13 cellular contexts compared by ENCODE assay signal in genomic region chr2:237557633-237558015, GRCh38. TPM values are rescaled to one million over a fixed set of nuclear protein-coding genes. Genes with fewer than 3 reads are reported as not detected.
DNase-seq lines count a peak whose midpoint lies in the region; ATAC-seq, FAIRE-seq and TF ChIP-seq lines count a peak whose summit lies in the region.
"Had no signal": no experiment of that assay in that cellular context is flagged by ENCODE, and none has a peak within 500 bp of the region (broad histone marks: within the 10 kb centered on the region; RNA-seq: fewer than 3 reads in every experiment).

No MANE protein-coding gene starts in this region.

- DNase-seq in activated CD8-positive, alpha-beta memory T cell treated with anti-CD3 and anti-CD28 coated beads, Interleukin-2, amount 10 ng/mL, durations not matched to agents 7 days and 5 days: no peak
- DNase-seq in activated CD8-positive, alpha-beta memory T cell treated with anti-CD3 and anti-CD28 coated beads, Interleukin-2, amount 50 U/mL, for 4 hours: no peak
- DNase-seq in left lobe of liver (ENCODE audit: low spot score) (no peak), GM13977 (ENCODE audit: low spot score) (no peak), GM12892 (ENCODE audit: insufficient read length) (no peak), SKM-1 treated with dmso at 0.1 percent for 144 hours (lab: John Stamatoyannopoulos, UW; ENCODE audit: unreplicated experiment) (no peak)
- DNase-seq: body of pancreas; NCI-H1417 treated with DMSO at 0.1 percent for 48 hours; NK-92 treated with Interleukin-12 subunit alpha and Interleukin-12 subunit beta, amount 100 ng/mL, for 24 hours; right lobe of liver had no signal

- in situ Hi-C loops in GM13977 (cut with MboI; ENCODE audit: low pct_unique_long_range_greater_than_20kb, low sequenced_read_pairs, unreplicated experiment): no loop called here

- CTCF ChIA-PET in activated CD8-positive, alpha-beta memory T cell treated with anti-CD3 and anti-CD28 coated beads, Interleukin-2, amount 10 ng/mL, durations not matched to agents 7 days and 5 days (lab: Charles Lee): interaction anchor here (0.7 kb wide), 1 partner anchor 188 kb away, joined by 5 read pairs; no protein-coding TSS in a partner anchor

- ATAC-seq in activated CD8-positive, alpha-beta memory T cell treated with anti-CD3 and anti-CD28 coated beads, Interleukin-2, amount 10 ng/mL, durations not matched to agents 7 days and 5 days: peak; percentile 16
- ATAC-seq in GM21576 (IDR thresholded peaks at IDR 0.05; ENCODE audit: unreplicated experiment): peak; percentile 36
- peak; percentile 26 for ATAC-seq in HG03196 (IDR thresholded peaks at IDR 0.05; ENCODE audit: unreplicated experiment)
- ATAC-seq in left lobe of liver: peak; percentile 38
- ATAC-seq: body of pancreas had no signal

- peaks cover 8% of the 10 kb centered on the region for H3K9me3 Mint-ChIP-seq in activated CD8-positive, alpha-beta memory T cell treated with anti-CD3 and anti-CD28 coated beads, Interleukin-2, amount 10 ng/mL, durations not matched to agents 7 days and 5 days (ENCODE audit: low read depth)

- TF ChIP-seq CTCF in GM13977 (IDR thresholded peaks at IDR 0.05; ENCODE audit: extremely low read depth, insufficient read depth, missing control alignments): no peak

- H3K27me3 Mint-ChIP-seq in activated CD8-positive, alpha-beta memory T cell treated with anti-CD3 and anti-CD28 coated beads, Interleukin-2, amount 10 ng/mL, durations not matched to agents 7 days and 5 days: peaks cover 37% of the 10 kb centered on the region

- TF ChIP-seq POLR2A in GM12892 (IDR thresholded peaks at IDR 0.05; ENCODE audit: low read depth, low read length): no peak

- peaks cover 4% of the 10 kb centered on the region for H3K36me3 Mint-ChIP-seq in activated CD8-positive, alpha-beta memory T cell treated with anti-CD3 and anti-CD28 coated beads, Interleukin-2, amount 10 ng/mL, durations not matched to agents 7 days and 5 days

- FAIRE-seq in GM12892 (lab: Jason Lieb, UNC): no peak
- FAIRE-seq: endothelial cell of umbilical vein had no signal

- H3K4me1 Mint-ChIP-seq in activated CD8-positive, alpha-beta memory T cell treated with anti-CD3 and anti-CD28 coated beads, Interleukin-2, amount 10 ng/mL, durations not matched to agents 7 days and 5 days: peaks cover 13% of the 10 kb centered on the region

- no peak overlapping the region for H3K4me3 Mint-ChIP-seq in activated CD8-positive, alpha-beta memory T cell treated with anti-CD3 and anti-CD28 coated beads, Interleukin-2, amount 10 ng/mL, durations not matched to agents 7 days and 5 days

- H3K27ac Mint-ChIP-seq in activated CD8-positive, alpha-beta memory T cell treated with anti-CD3 and anti-CD28 coated beads, Interleukin-2, amount 10 ng/mL, durations not matched to agents 7 days and 5 days: no peak overlapping the region

RNA-seq across cellular contexts. Expression of gene PRLH, which starts 8.8 kb away (rescaled TPM):
- total RNA-seq in activated CD8-positive, alpha-beta memory T cell treated with anti-CD3 and anti-CD28 coated beads, Interleukin-2, amount 10 ng/mL, durations not matched to agents 7 days and 5 days: not detected
- total RNA-seq in left lobe of liver: not detected
- polyA plus RNA-seq in GM12892 (2012; ENCODE audit: missing spikeins): not detected
- total RNA-seq: body of pancreas, endothelial cell of umbilical vein, right lobe of liver had no signal
- polyA plus RNA-seq: endothelial cell of umbilical vein had no signal

RNA-seq across cellular contexts. Expression of gene RAB17, which starts 32.9 kb away (rescaled TPM):
- not detected for total RNA-seq in activated CD8-positive, alpha-beta memory T cell treated with anti-CD3 and anti-CD28 coated beads, Interleukin-2, amount 10 ng/mL, durations not matched to agents 7 days and 5 days
- total RNA-seq in left lobe of liver: 88.5 TPM
- polyA plus RNA-seq in GM12892 (2012; ENCODE audit: missing spikeins): 2.4 TPM

Comparison
In these comparisons a context has a peak if more than half of its experiments do, and no peak if none do; other contexts are left out.
1. RNA of gene RAB17, which starts 32.9 kb away (total RNA-seq): 88.5 TPM in left lobe of liver (single experiment); not detected in activated CD8-positive, alpha-beta memory T cell treated with anti-CD3 and anti-CD28 coated beads, Interleukin-2, amount 10 ng/mL, durations not matched to agents 7 days and 5 days; every median in the first group is over 10 times any median in the second.
2. Peak in every context shown above with its lines, with median percentiles within 50 percentile points of each other: ATAC-seq.